In the genomic region with DNA sequence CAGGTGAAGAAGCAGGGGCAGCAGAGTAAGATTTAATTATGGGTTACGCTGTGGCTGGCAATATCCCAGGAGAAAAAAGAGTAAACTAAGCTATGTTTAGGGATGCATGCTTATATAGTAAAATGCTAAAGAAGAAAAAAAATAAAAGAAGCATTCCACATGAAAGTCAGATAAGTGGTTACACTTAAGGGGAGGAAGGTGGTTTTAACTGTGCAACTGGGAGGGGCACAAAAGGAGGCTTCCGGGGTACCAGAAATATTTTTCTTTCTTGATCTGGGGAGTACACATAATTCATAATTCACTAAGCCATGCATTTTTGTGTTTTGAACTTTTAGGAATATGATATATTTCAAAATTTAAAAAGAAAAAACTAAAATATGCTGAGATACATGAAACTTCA, we compare ENCODE assay signal across 1 cellular context.
TF ChIP-seq lines count a peak whose summit lies in the region.

No MANE protein-coding gene starts in this region.

TF ChIP-seq in K562, 482 proteins besides CTCF, POLR2A, EP300 and RAD21 (continued from another document):
- TF ChIP-seq, protein P1, sequence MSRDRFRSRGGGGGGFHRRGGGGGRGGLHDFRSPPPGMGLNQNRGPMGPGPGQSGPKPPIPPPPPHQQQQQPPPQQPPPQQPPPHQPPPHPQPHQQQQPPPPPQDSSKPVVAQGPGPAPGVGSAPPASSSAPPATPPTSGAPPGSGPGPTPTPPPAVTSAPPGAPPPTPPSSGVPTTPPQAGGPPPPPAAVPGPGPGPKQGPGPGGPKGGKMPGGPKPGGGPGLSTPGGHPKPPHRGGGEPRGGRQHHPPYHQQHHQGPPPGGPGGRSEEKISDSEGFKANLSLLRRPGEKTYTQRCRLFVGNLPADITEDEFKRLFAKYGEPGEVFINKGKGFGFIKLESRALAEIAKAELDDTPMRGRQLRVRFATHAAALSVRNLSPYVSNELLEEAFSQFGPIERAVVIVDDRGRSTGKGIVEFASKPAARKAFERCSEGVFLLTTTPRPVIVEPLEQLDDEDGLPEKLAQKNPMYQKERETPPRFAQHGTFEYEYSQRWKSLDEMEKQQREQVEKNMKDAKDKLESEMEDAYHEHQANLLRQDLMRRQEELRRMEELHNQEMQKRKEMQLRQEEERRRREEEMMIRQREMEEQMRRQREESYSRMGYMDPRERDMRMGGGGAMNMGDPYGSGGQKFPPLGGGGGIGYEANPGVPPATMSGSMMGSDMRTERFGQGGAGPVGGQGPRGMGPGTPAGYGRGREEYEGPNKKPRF (IDR thresholded peaks at IDR 0.05; ENCODE audit: low read depth, low read length), result no peak
- TF ChIP-seq ZNF212 (CRISPR knock-in tag; IDR thresholded peaks at IDR 0.05) (no peak), ELF2 (CRISPR knock-in tag; IDR thresholded peaks at IDR 0.05) (no peak), ZNF707 (CRISPR knock-in tag; conservative IDR thresholded peaks at IDR 0.05) (no peak), DNMT1 (IDR thresholded peaks at IDR 0.05) (no peak), ZNF282 (CRISPR knock-in tag; IDR thresholded peaks at IDR 0.05) (no peak), MAZ (CRISPR knock-in tag; conservative IDR thresholded peaks at IDR 0.05 in 1 of 2, IDR thresholded peaks at IDR 0.05 in 1 of 2) (no peak), TRIM28 (IDR thresholded peaks at IDR 0.05) (no peak), TAF1 (IDR thresholded peaks at IDR 0.05; ENCODE audit: control insufficient read depth, extremely low read depth, insufficient read depth, low read length, severe bottlenecking) (no peak), PTTG1 (tag; IDR thresholded peaks at IDR 0.05; ENCODE audit: low read depth) (no peak), NFYB (IDR thresholded peaks at IDR 0.05; ENCODE audit: extremely low read depth, insufficient read length) (no peak), GTF2F1 (IDR thresholded peaks at IDR 0.05; ENCODE audit: low read depth, low read length) (no peak)
- TF ChIP-seq, protein P2, sequence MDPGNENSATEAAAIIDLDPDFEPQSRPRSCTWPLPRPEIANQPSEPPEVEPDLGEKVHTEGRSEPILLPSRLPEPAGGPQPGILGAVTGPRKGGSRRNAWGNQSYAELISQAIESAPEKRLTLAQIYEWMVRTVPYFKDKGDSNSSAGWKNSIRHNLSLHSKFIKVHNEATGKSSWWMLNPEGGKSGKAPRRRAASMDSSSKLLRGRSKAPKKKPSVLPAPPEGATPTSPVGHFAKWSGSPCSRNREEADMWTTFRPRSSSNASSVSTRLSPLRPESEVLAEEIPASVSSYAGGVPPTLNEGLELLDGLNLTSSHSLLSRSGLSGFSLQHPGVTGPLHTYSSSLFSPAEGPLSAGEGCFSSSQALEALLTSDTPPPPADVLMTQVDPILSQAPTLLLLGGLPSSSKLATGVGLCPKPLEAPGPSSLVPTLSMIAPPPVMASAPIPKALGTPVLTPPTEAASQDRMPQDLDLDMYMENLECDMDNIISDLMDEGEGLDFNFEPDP (CRISPR knock-in tag; IDR thresholded peaks at IDR 0.05), result no peak
